ENCODE assay signal across 8 cellular contexts in genomic region chr18:12948055-12948804, GRCh38. TPM values are rescaled to one million over a fixed set of nuclear protein-coding genes. Genes with fewer than 3 reads are reported as not detected.
DNase-seq lines count a peak whose midpoint lies in the region; ATAC-seq, FAIRE-seq and TF ChIP-seq lines count a peak whose summit lies in the region.

No MANE protein-coding gene starts in this region.

- H3K27ac ChIP-seq in astrocyte (ENCODE audit: low read depth, low read length) (peak overlapping the region; percentile 84), hepatocyte (peak overlapping the region; percentile 98), aorta (ENCODE audit: low read depth in 1 of 2, low read length in 2 of 2) (peak overlapping the region; percentile 45 to 57)

- intact Hi-C loops in aorta (cut with DNase I) = loop anchor here (10.0 kb wide), 3 partner anchors 47 to 673 kb away; partner anchors contain the start of genes AFG3L2 (in 1 of the 2) and CEP192 (in 1 of the 2)

- H4K20me1 ChIP-seq in astrocyte (ENCODE audit: insufficient read depth, low read length) = no peaks in the 10 kb centered on the region
- no peaks in the 10 kb centered on the region for H4K20me1 ChIP-seq in hepatocyte (ENCODE audit: insufficient read depth, poor library complexity, severe bottlenecking)

- ATAC-seq in GM18505 (IDR thresholded peaks at IDR 0.05; ENCODE audit: unreplicated experiment) (peak; percentile 65), HG02885 (IDR thresholded peaks at IDR 0.05; ENCODE audit: poor library complexity, unreplicated experiment) (peak; percentile 79), aorta (ENCODE audit: low FRiP score) (peak; percentile 94)

- H3K4me3 ChIP-seq in astrocyte (ENCODE audit: insufficient read depth, low read depth, low read length) = peak overlapping the region; percentile 60
- peak overlapping the region; percentile 88 for H3K4me3 ChIP-seq in hepatocyte
- peak overlapping the region; percentile 10 to 47 for H3K4me3 ChIP-seq in aorta (ENCODE audit: low read length in 2 of 2)

- peaks cover 40% of the 10 kb centered on the region for H3K79me2 ChIP-seq in astrocyte (ENCODE audit: insufficient read depth, low read length)
- peaks cover 47% of the 10 kb centered on the region for H3K79me2 ChIP-seq in hepatocyte

- H3K27me3 Mint-ChIP-seq in astrocyte (ENCODE audit: low read depth, unreplicated experiment) = no peaks in the 10 kb centered on the region

- H2AFZ ChIP-seq in astrocyte (ENCODE audit: low read depth, low read length) (peak overlapping the region; percentile 97), hepatocyte (peak overlapping the region; percentile 84)

- H3K4me1 ChIP-seq in astrocyte (ENCODE audit: insufficient read depth, low read length) (peaks cover 13% of the 10 kb centered on the region), hepatocyte (ENCODE audit: insufficient read depth) (peaks cover 5% of the 10 kb centered on the region), aorta (ENCODE audit: control insufficient read depth in 1 of 2, insufficient read depth in 2 of 2, low read length in 2 of 2) (peaks cover 0 to 2% of the 10 kb centered on the region in 2 donors)

- peak overlapping the region; percentile 92 for H3K4me3 Mint-ChIP-seq in astrocyte (ENCODE audit: unreplicated experiment)

- 6% methylated on average over 22 of the region's 81 CpGs for WGBS in hepatocyte (ENCODE audit: low lambda C conversion rate, missing lambda C conversion rate)
- 1% methylated on average over 69 to 81 of the region's 81 CpGs for WGBS in aorta, 2 donors

- peaks cover 8% of the 10 kb centered on the region for H3K4me1 Mint-ChIP-seq in astrocyte (ENCODE audit: low read depth, unreplicated experiment)

- FAIRE-seq in astrocyte (lab: Jason Lieb, UNC) = no peak

- H3K9me2 ChIP-seq in hepatocyte (replicated peaks; ENCODE audit: insufficient read depth) = no peaks in the 10 kb centered on the region

- H3K4me2 ChIP-seq in astrocyte (ENCODE audit: low read length) = peak overlapping the region; percentile 90
- H3K4me2 ChIP-seq in hepatocyte = peak overlapping the region; percentile 83

- H3K27ac Mint-ChIP-seq in astrocyte (ENCODE audit: unreplicated experiment) = peak overlapping the region; percentile 68

- H3K36me3 ChIP-seq in astrocyte (ENCODE audit: insufficient read depth, low read length) (peaks cover 7% of the 10 kb centered on the region), hepatocyte (replicated peaks; ENCODE audit: insufficient read depth, low read depth) (no peaks in the 10 kb centered on the region), aorta (ENCODE audit: control insufficient read depth in 1 of 2, insufficient read depth in 2 of 2, low read length in 1 of 2) (no peaks in the 10 kb centered on the region)

- peaks cover 9% of the 10 kb centered on the region for H3K36me3 Mint-ChIP-seq in astrocyte (ENCODE audit: low read depth, unreplicated experiment)

- H3K9me3 ChIP-seq in astrocyte (ENCODE audit: insufficient read depth, low read depth, low read length) (no peaks in the 10 kb centered on the region), hepatocyte (ENCODE audit: low read depth) (no peaks in the 10 kb centered on the region), aorta (ENCODE audit: control insufficient read depth, low read length) (no peaks in the 10 kb centered on the region)

- no peak for TF ChIP-seq CTCF in astrocyte (IDR thresholded peaks at IDR 0.05; ENCODE audit: insufficient read depth, low read depth, low read length)
- TF ChIP-seq CTCF in hepatocyte (IDR thresholded peaks at IDR 0.05; ENCODE audit: poor library complexity) = no peak

- H3K9me3 Mint-ChIP-seq in astrocyte (ENCODE audit: unreplicated experiment) = no peaks in the 10 kb centered on the region

- H3K27me3 ChIP-seq in astrocyte (ENCODE audit: insufficient read depth, low read length) (no peaks in the 10 kb centered on the region), hepatocyte (no peaks in the 10 kb centered on the region), aorta (ENCODE audit: control insufficient read depth in 1 of 2, insufficient read depth in 2 of 2, low read length in 1 of 2) (no peaks in the 10 kb centered on the region)

- H3K9ac ChIP-seq in astrocyte (ENCODE audit: low read length) = peak overlapping the region; percentile 88

- TF ChIP-seq POLR2A in GM18505 (IDR thresholded peaks at IDR 0.05; ENCODE audit: borderline replicate concordance, extremely low read depth, insufficient read depth, insufficient read length) = peak; percentile 87

- peak; percentile 68 to 75 for DNase-seq in NCI-H1930 (lab: John Stamatoyannopoulos, UW)
- peak; percentile 98 for DNase-seq in T-helper 22 cell (ENCODE audit: low read depth)
- DNase-seq in astrocyte (ENCODE audit: low read depth) = peak; percentile 89
- DNase-seq in hepatocyte (ENCODE audit: low spot score) = peak; percentile 94
- DNase-seq in renal cortical epithelial cell (ENCODE audit: low read depth) = peak; percentile 67
- peak; percentile 98 for DNase-seq in aorta

RNA-seq across cellular contexts. Expression of gene SEH1L, which starts 0.4 kb away (rescaled TPM):
- 41.2 and 43.9 TPM in 2 replicates for total RNA-seq in astrocyte
- 25.8 and 27.7 TPM in 2 replicates for total RNA-seq in hepatocyte
- polyA plus RNA-seq in hepatocyte = 19.1 and 24.0 TPM in 2 replicates
- 66.8 and 101 TPM in 2 replicates for total RNA-seq in renal cortical epithelial cell
- total RNA-seq in aorta = 10 to 100 TPM; 33.0 to 45.9 TPM
- 10 to 100 TPM; 10.8 to 16.4 TPM for polyA plus RNA-seq in aorta

RNA-seq across cellular contexts. Expression of gene CEP192, which starts 42.9 kb away (rescaled TPM):
- 12.6 and 13.9 TPM in 2 replicates for total RNA-seq in astrocyte
- total RNA-seq in hepatocyte = 16.5 and 17.4 TPM in 2 replicates
- 7.9 and 9.8 TPM in 2 replicates for polyA plus RNA-seq in hepatocyte
- total RNA-seq in renal cortical epithelial cell = 35.1 and 37.2 TPM in 2 replicates
- total RNA-seq in aorta = 10 to 100 TPM; 21.4 to 31.4 TPM
- polyA plus RNA-seq in aorta = 10 to 100 TPM; 12.7 to 13.0 TPM

Comparison
In these comparisons a context has a peak if more than half of its experiments do, and no peak if none do; other contexts are left out.
1. Peak in every context shown above with its lines: DNase-seq, ATAC-seq, H3K4me3 ChIP-seq and H3K27ac ChIP-seq.
2. H3K4me3 ChIP-seq: peak in every context shown above with its lines; median percentile 88 in hepatocyte; 60 in astrocyte; 28 in aorta.